In the genomic region with DNA sequence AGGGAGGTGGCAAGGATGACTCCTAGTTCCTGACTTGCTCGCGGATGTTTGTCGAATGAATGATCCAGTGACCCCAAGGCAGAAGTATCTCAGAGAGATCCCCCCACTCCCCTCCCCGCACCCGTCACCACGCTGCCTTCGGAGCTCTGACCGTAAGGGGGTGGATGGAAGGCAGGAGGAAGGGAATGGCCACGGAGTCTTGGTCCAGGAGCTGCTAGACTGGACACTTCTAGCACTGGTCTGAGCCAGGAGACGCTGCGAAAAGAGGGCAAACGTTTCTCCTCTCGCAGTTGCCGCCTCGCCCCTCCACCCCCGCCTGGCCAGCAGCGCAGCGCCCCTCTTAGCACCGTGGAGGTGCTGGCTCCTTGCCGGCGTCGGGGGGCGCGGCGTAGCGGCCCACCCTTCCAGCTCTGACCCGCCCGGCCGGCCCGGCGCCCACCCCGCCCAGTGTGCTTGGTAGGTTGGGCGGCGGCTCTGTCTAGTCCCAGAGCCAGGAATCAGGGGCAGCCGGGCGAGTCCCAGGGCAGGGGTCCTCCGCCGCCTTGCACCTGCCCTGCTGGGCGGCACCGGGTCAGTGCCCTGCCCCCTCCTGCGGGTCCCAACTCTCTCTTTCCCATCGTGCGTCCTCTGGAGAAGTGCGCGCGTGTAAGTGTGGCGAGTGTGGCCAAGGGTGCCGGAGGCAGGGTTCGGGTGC, we compare ENCODE assay signal across 8 cellular contexts. TPM values are rescaled to one million over a fixed set of nuclear protein-coding genes. Genes with fewer than 3 reads are reported as not detected.
DNase-seq lines count a peak whose midpoint lies in the region; ATAC-seq and TF ChIP-seq lines count a peak whose summit lies in the region.

No MANE protein-coding gene starts in this region.

- peak overlapping the region; percentile 90 for H3K4me3 Mint-ChIP-seq in T-helper 17 cell
- peak overlapping the region; percentile 84 for H3K4me3 Mint-ChIP-seq in neural progenitor cell

- H3K9ac ChIP-seq in fibroblast of lung (ENCODE audit: insufficient read depth, low read length) = peak overlapping the region; percentile 80
- no peak overlapping the region for H3K9ac ChIP-seq in neural progenitor cell

- H3K9me3 ChIP-seq in T-helper 17 cell (ENCODE audit: control insufficient read depth, low read length, poor library complexity, severe bottlenecking) (no peaks in the 10 kb centered on the region), fibroblast of lung (ENCODE audit: control insufficient read depth, insufficient read depth, low read depth, low read length) (no peaks in the 10 kb centered on the region), neural progenitor cell (ENCODE audit: low read depth) (no peaks in the 10 kb centered on the region)

- peaks cover 13% of the 10 kb centered on the region for H3K9me3 Mint-ChIP-seq in neural progenitor cell

- H3K36me3 ChIP-seq in fibroblast of lung (ENCODE audit: control insufficient read depth, insufficient read depth, low read length) (no peaks in the 10 kb centered on the region), neural progenitor cell (no peaks in the 10 kb centered on the region)

- H3K4me1 ChIP-seq in fibroblast of lung (ENCODE audit: control insufficient read depth, extremely low read depth, insufficient read depth, low read length) (peaks cover 3% of the 10 kb centered on the region), neural progenitor cell (no peaks in the 10 kb centered on the region)

- no peak for TF ChIP-seq CTCF in fibroblast of lung (conservative IDR thresholded peaks at IDR 0.05 in 1 of 2, IDR thresholded peaks at IDR 0.05 in 1 of 2; ENCODE audit: low read depth in 1 of 2, low read length in 2 of 2)
- peak; percentile 11 for TF ChIP-seq CTCF in neural progenitor cell (IDR thresholded peaks at IDR 0.05)

- no peak overlapping the region for H3K27ac Mint-ChIP-seq in T-helper 17 cell
- H3K27ac Mint-ChIP-seq in neural progenitor cell = peak overlapping the region; percentile 53

- peak overlapping the region; percentile 68 for H2AFZ ChIP-seq in fibroblast of lung (ENCODE audit: low read length)
- peak overlapping the region; percentile 66 for H2AFZ ChIP-seq in neural progenitor cell (replicated peaks)

- peak; percentile 31 for ATAC-seq in T-helper 17 cell
- ATAC-seq in HG03196 (IDR thresholded peaks at IDR 0.05; ENCODE audit: unreplicated experiment) = no peak
- ATAC-seq in GM18858 (IDR thresholded peaks at IDR 0.05; ENCODE audit: unreplicated experiment) = no peak
- no peak for ATAC-seq in GM19023 (IDR thresholded peaks at IDR 0.05; ENCODE audit: unreplicated experiment)

- H3K79me2 ChIP-seq in fibroblast of lung (ENCODE audit: control insufficient read depth, insufficient read depth, low read length) = no peaks in the 10 kb centered on the region
- no peaks in the 10 kb centered on the region for H3K79me2 ChIP-seq in neural progenitor cell (ENCODE audit: low read depth)

- H3K4me3 ChIP-seq in fibroblast of lung (replicated peaks in 1 of 4; ENCODE audit: control extremely low read depth in 1 of 4, insufficient read depth in 1 of 4, low read depth in 3 of 4, low read length in 4 of 4) (peak overlapping the region; percentile 48 to 73 (median 67)), neural progenitor cell (peak overlapping the region; percentile 70)

- H3F3A ChIP-seq in neural progenitor cell (ENCODE audit: low read depth) = peaks cover 8% of the 10 kb centered on the region

- H3K27me3 Mint-ChIP-seq in T-helper 17 cell (no peaks in the 10 kb centered on the region), neural progenitor cell (ENCODE audit: insufficient read depth, low read depth) (peaks cover 10% of the 10 kb centered on the region)

- H3K4me2 ChIP-seq in fibroblast of lung (ENCODE audit: extremely low read depth, insufficient read depth, low read length) (peak overlapping the region; percentile 83), neural progenitor cell (peak overlapping the region; percentile 88)

- H3K27me3 ChIP-seq in fibroblast of lung (ENCODE audit: control insufficient read depth, insufficient read depth, low read length) = no peaks in the 10 kb centered on the region
- peaks cover 56% of the 10 kb centered on the region for H3K27me3 ChIP-seq in neural progenitor cell

- no peaks in the 10 kb centered on the region for H4K20me1 ChIP-seq in fibroblast of lung (ENCODE audit: control insufficient read depth, extremely low read depth, insufficient read depth, low read length)
- H4K20me1 ChIP-seq in neural progenitor cell (ENCODE audit: low read depth) = no peaks in the 10 kb centered on the region

- peak; percentile 13 for DNase-seq in activated CD4-positive, alpha-beta T cell treated with anti-CD3 and anti-CD28 coated beads for 48 hours
- no peak for DNase-seq in activated CD4-positive, alpha-beta T cell treated with anti-CD3 and anti-CD28 coated beads for 1 hour
- DNase-seq in T-helper 17 cell (no peak), fibroblast of lung (ENCODE audit: low read depth in 2 of 2) (peak in 1 of 2 donors; percentile 9), neural progenitor cell (ENCODE audit: low spot score) (peak; percentile 58)

- H3K27ac ChIP-seq in fibroblast of lung (ENCODE audit: insufficient read depth, low read length) = peak overlapping the region; percentile 73
- no peak overlapping the region for H3K27ac ChIP-seq in neural progenitor cell

- H3K4me1 Mint-ChIP-seq in T-helper 17 cell (peaks cover 10% of the 10 kb centered on the region), neural progenitor cell (peaks cover 11% of the 10 kb centered on the region)

- H3K36me3 Mint-ChIP-seq in T-helper 17 cell (ENCODE audit: low read depth) (no peaks in the 10 kb centered on the region), neural progenitor cell (peaks cover 12% of the 10 kb centered on the region)

RNA-seq across cellular contexts. Expression of gene DBNDD2, which starts 2.4 kb away (rescaled TPM):
- total RNA-seq in T-helper 17 cell = 10 to 100 TPM; 10.7 to 10.9 TPM
- 3.9 and 4.8 TPM in 2 replicates for total RNA-seq in fibroblast of lung
- polyA plus RNA-seq in fibroblast of lung = 28.1 and 51.8 TPM in 2 replicates
- polyA plus RNA-seq in fibroblast of lung (2012) = 22.2 and 39.9 TPM in 2 replicates
- polyA minus RNA-seq in fibroblast of lung (ENCODE audit: low replicate concordance) = 11.9 and 54.0 TPM in 2 replicates
- 10.2 and 15.1 TPM in 2 replicates for total RNA-seq in neural progenitor cell (ENCODE audit: low replicate concordance)

RNA-seq across cellular contexts. Expression of gene PIGT, which starts 10.2 kb away (rescaled TPM):
- 100 to 1,000 TPM; 115 to 136 TPM for total RNA-seq in T-helper 17 cell
- 25.8 and 26.2 TPM in 2 replicates for total RNA-seq in fibroblast of lung
- 53.9 and 70.0 TPM in 2 replicates for polyA plus RNA-seq in fibroblast of lung
- 95.8 and 97.6 TPM in 2 replicates for polyA plus RNA-seq in fibroblast of lung (2012)
- 189 and 267 TPM in 2 replicates for polyA minus RNA-seq in fibroblast of lung (ENCODE audit: low replicate concordance)
- total RNA-seq in neural progenitor cell (ENCODE audit: low replicate concordance) = 24.5 and 57.3 TPM in 2 replicates

RNA-seq across cellular contexts. Expression of gene TP53TG5, which starts 27.6 kb away (rescaled TPM):
- total RNA-seq in T-helper 17 cell (not detected), fibroblast of lung (under 0.01 TPM in 1 of 2 replicates, not detected in the other), neural progenitor cell (ENCODE audit: low replicate concordance) (0.06 TPM in 1 of 2 replicates, not detected in the other)
- polyA plus RNA-seq in fibroblast of lung = 0.14 TPM in 1 of 2 replicates, not detected in the other
- 0.25 and 0.83 TPM in 2 replicates for polyA plus RNA-seq in fibroblast of lung (2012)
- 0.16 TPM in 1 of 2 replicates, not detected in the other for polyA minus RNA-seq in fibroblast of lung (ENCODE audit: low replicate concordance)

RNA-seq across cellular contexts. Expression of gene SYS1, which starts 42.8 kb away (rescaled TPM):
- total RNA-seq in T-helper 17 cell = 10 to 100 TPM; 93.3 to 99.5 TPM
- total RNA-seq in fibroblast of lung = 20.0 and 20.5 TPM in 2 replicates
- polyA plus RNA-seq in fibroblast of lung = 21.9 and 23.4 TPM in 2 replicates
- 17.7 and 18.4 TPM in 2 replicates for polyA plus RNA-seq in fibroblast of lung (2012)
- 77.0 and 135 TPM in 2 replicates for polyA minus RNA-seq in fibroblast of lung (ENCODE audit: low replicate concordance)
- 10.5 and 21.5 TPM in 2 replicates for total RNA-seq in neural progenitor cell (ENCODE audit: low replicate concordance)

RNA-seq across cellular contexts. Expression of gene SDC4, which starts 57.5 kb away (rescaled TPM):
- total RNA-seq in T-helper 17 cell (1 to 10 TPM; 2.7 to 5.3 TPM), fibroblast of lung (142 and 175 TPM in 2 replicates), neural progenitor cell (ENCODE audit: low replicate concordance) (19.3 and 27.6 TPM in 2 replicates)
- polyA plus RNA-seq in fibroblast of lung = 226 and 312 TPM in 2 replicates
- 220 and 326 TPM in 2 replicates for polyA plus RNA-seq in fibroblast of lung (2012)
- polyA minus RNA-seq in fibroblast of lung (ENCODE audit: low replicate concordance) = 291 and 339 TPM in 2 replicates

Comparison
In these comparisons a context has a peak if more than half of its experiments do, and no peak if none do; other contexts are left out.
1. DNase-seq: peak in activated CD4-positive, alpha-beta T cell treated with anti-CD3 and anti-CD28 coated beads for 48 hours (single experiment) and neural progenitor cell (single experiment); none in activated CD4-positive, alpha-beta T cell treated with anti-CD3 and anti-CD28 coated beads for 1 hour (single experiment) and T-helper 17 cell (0 of 3).